ENCODE assay signal across 22 cellular contexts in genomic region chr4:7366958-7367353, GRCh38.
"Had no signal": no experiment of that assay in that cellular context is flagged by ENCODE, and none has a peak within 500 bp of the region (broad histone marks: within the 10 kb centered on the region; RNA-seq: fewer than 3 reads in every experiment).

No MANE protein-coding gene starts in this region.

- H3K27ac Mint-ChIP-seq: activated B cell treated with CpG ODN at 0.5 μM for 24 hours; activated CD8-positive, alpha-beta memory T cell treated with anti-CD3 and anti-CD28 coated beads, Interleukin-2, amount 10 ng/mL, durations not matched to agents 7 days and 5 days; activated CD8-positive, alpha-beta T cell treated with anti-CD3 and anti-CD28 coated beads, Interleukin-2, amount 10 ng/mL, durations not matched to agents 7 days and 5 days; activated naive CD8-positive, alpha-beta T cell; activated T-helper 2 cell treated with anti-CD3 and anti-CD28 coated beads, Interferon-gamma antibody, Interleukin-2, Interleukin-4, amounts not matched to agents 10 μg/mL and 5 μg/mL and 100 μg/mL, durations not matched to agents 14 hours and 24 hours and 36 hours; T-cell; T-helper 2 cell treated with Interferon-gamma antibody and Interleukin-4, amounts not matched to agents 5 μg/mL and 100 μg/mL, for 36 hours had no signal

- ATAC-seq: activated CD8-positive, alpha-beta memory T cell treated with anti-CD3 and anti-CD28 coated beads, Interleukin-2, amount 10 ng/mL, durations not matched to agents 7 days and 5 days; activated CD8-positive, alpha-beta T cell treated with anti-CD3 and anti-CD28 coated beads, Interleukin-2, amount 10 ng/mL, durations not matched to agents 7 days and 5 days; body of pancreas; foreskin keratinocyte; heart right ventricle; T-cell had no signal

- H3K4me1 Mint-ChIP-seq: activated B cell treated with CpG ODN at 0.5 μM for 24 hours; activated CD8-positive, alpha-beta memory T cell treated with anti-CD3 and anti-CD28 coated beads, Interleukin-2, amount 10 ng/mL, durations not matched to agents 7 days and 5 days; T-cell had no signal

- H3K9me3 ChIP-seq: body of pancreas, esophagus muscularis mucosa, heart right ventricle, left ventricle myocardium inferior, thoracic aorta, vagina had no signal

- H3K9me3 Mint-ChIP-seq: activated B cell treated with CpG ODN at 0.5 μM for 24 hours; T-cell; T-helper 2 cell treated with Interferon-gamma antibody and Interleukin-4, amounts not matched to agents 5 μg/mL and 100 μg/mL, for 36 hours; type B pancreatic cell had no signal

- H3K27me3 Mint-ChIP-seq: activated B cell treated with CpG ODN at 0.5 μM for 24 hours; activated CD8-positive, alpha-beta memory T cell treated with anti-CD3 and anti-CD28 coated beads, Interleukin-2, amount 10 ng/mL, durations not matched to agents 7 days and 5 days; activated naive CD8-positive, alpha-beta T cell; type B pancreatic cell had no signal

- H3K36me3 ChIP-seq: cardiac muscle cell, esophagus muscularis mucosa, heart right ventricle, left ventricle myocardium inferior, thoracic aorta, vagina had no signal

- DNase-seq: activated B cell treated with CpG ODN at 0.5 μM for 24 hours; activated CD8-positive, alpha-beta memory T cell treated with anti-CD3 and anti-CD28 coated beads, Interleukin-2, amount 10 ng/mL, durations not matched to agents 7 days and 5 days; activated CD8-positive, alpha-beta T cell treated with anti-CD3 and anti-CD28 coated beads, Interleukin-2, amount 10 ng/mL, durations not matched to agents 7 days and 5 days; activated T-cell treated with anti-CD3 and anti-CD28 coated beads, Interleukin-2, amount 50 U/mL, for 48 hours; body of pancreas; cortex of kidney; foreskin keratinocyte; heart right ventricle; kidney glomerular epithelial cell; left ventricle myocardium inferior; mammary epithelial cell; stimulated activated CD4-positive, alpha-beta T cell treated with anti-CD3 and anti-CD28 coated beads, Interleukin-2, amount 100 ng/mL, for 48 hours; stimulated activated naive CD4-positive, alpha-beta T cell treated with Interleukin-2 at 50 U/mL for 16 hours; T-cell had no signal

- H3K4me1 ChIP-seq: foreskin keratinocyte had no signal

- H3K36me3 Mint-ChIP-seq: activated CD8-positive, alpha-beta memory T cell treated with anti-CD3 and anti-CD28 coated beads, Interleukin-2, amount 10 ng/mL, durations not matched to agents 7 days and 5 days; activated naive CD8-positive, alpha-beta T cell; T-cell; type B pancreatic cell had no signal

- H3K4me3 Mint-ChIP-seq: activated B cell treated with CpG ODN at 0.5 μM for 24 hours; activated CD8-positive, alpha-beta memory T cell treated with anti-CD3 and anti-CD28 coated beads, Interleukin-2, amount 10 ng/mL, durations not matched to agents 7 days and 5 days; activated CD8-positive, alpha-beta T cell treated with anti-CD3 and anti-CD28 coated beads, Interleukin-2, amount 10 ng/mL, durations not matched to agents 7 days and 5 days; activated naive CD8-positive, alpha-beta T cell; T-cell; T-helper 2 cell treated with Interferon-gamma antibody and Interleukin-4, amounts not matched to agents 5 μg/mL and 100 μg/mL, for 36 hours; type B pancreatic cell had no signal

- H3K4me3 ChIP-seq: body of pancreas, cardiac muscle cell, esophagus muscularis mucosa, heart right ventricle, thoracic aorta, vagina had no signal

- H3K27ac ChIP-seq: body of pancreas, cardiac muscle cell, esophagus muscularis mucosa, foreskin keratinocyte, heart right ventricle, left ventricle myocardium inferior, thoracic aorta, vagina had no signal

- H3K27me3 ChIP-seq: body of pancreas, cardiac muscle cell, esophagus muscularis mucosa, vagina had no signal
